In genomic region chr4:23234018-23234417, GRCh38 we compare ENCODE assay signal across 28 cellular contexts.
"Had no signal": no experiment of that assay in that cellular context is flagged by ENCODE, and none has a peak within 500 bp of the region (broad histone marks: within the 10 kb centered on the region; RNA-seq: fewer than 3 reads in every experiment).

No MANE protein-coding gene starts in this region.

- H3K36me3 Mint-ChIP-seq: activated naive CD4-positive, alpha-beta T cell treated with anti-CD3 and anti-CD28 coated beads, Interleukin-2, amount 50 U/mL, for 72 hours had no signal

- H3K27ac Mint-ChIP-seq: activated CD8-positive, alpha-beta T cell treated with anti-CD3 and anti-CD28 coated beads for 36 hours; activated naive CD4-positive, alpha-beta T cell treated with anti-CD3 and anti-CD28 coated beads, Interleukin-2, amount 50 U/mL, for 72 hours; activated naive CD8-positive, alpha-beta T cell treated with anti-CD3 and anti-CD28 coated beads, Interleukin-2, amount 50 U/mL, for 24 hours; activated T-cell treated with anti-CD3 and anti-CD28 coated beads, Interleukin-2, amount 50 U/mL, for 24 hours; activated T-helper 1 cell treated with anti-CD3 and anti-CD28 coated beads, Interleukin-12 subunit alpha, Interleukin-12 subunit beta, Interleukin-2, Interleukin-4 antibody, amounts not matched to agents 30 ng/mL and 10 ng/mL and 1 ng/mL, durations not matched to agents 14 hours and 24 hours and 36 hours had no signal

- H3K4me3 Mint-ChIP-seq: activated CD8-positive, alpha-beta T cell treated with anti-CD3 and anti-CD28 coated beads for 36 hours; activated naive CD8-positive, alpha-beta T cell treated with anti-CD3 and anti-CD28 coated beads, Interleukin-2, amount 50 U/mL, for 24 hours; activated T-cell treated with anti-CD3 and anti-CD28 coated beads, Interleukin-2, amount 50 U/mL, for 24 hours; activated T-helper 1 cell treated with anti-CD3 and anti-CD28 coated beads, Interleukin-12 subunit alpha, Interleukin-12 subunit beta, Interleukin-2, Interleukin-4 antibody, amounts not matched to agents 30 ng/mL and 10 ng/mL and 1 ng/mL, durations not matched to agents 14 hours and 24 hours and 36 hours had no signal

- H3K27ac ChIP-seq: ascending aorta, body of pancreas, SK-N-MC, VCaP had no signal

- H3K27me3 Mint-ChIP-seq: activated CD8-positive, alpha-beta T cell treated with anti-CD3 and anti-CD28 coated beads for 36 hours; activated naive CD8-positive, alpha-beta T cell treated with anti-CD3 and anti-CD28 coated beads, Interleukin-2, amount 50 U/mL, for 24 hours; activated T-cell treated with anti-CD3 and anti-CD28 coated beads, Interleukin-2, amount 50 U/mL, for 24 hours had no signal

- H3K36me3 ChIP-seq: ascending aorta had no signal

- H3K9me3 Mint-ChIP-seq: activated naive CD4-positive, alpha-beta T cell treated with anti-CD3 and anti-CD28 coated beads, Interleukin-2, amount 50 U/mL, for 72 hours; activated naive CD8-positive, alpha-beta T cell treated with anti-CD3 and anti-CD28 coated beads, Interleukin-2, amount 50 U/mL, for 24 hours; activated T-helper 1 cell treated with anti-CD3 and anti-CD28 coated beads, Interleukin-12 subunit alpha, Interleukin-12 subunit beta, Interleukin-2, Interleukin-4 antibody, amounts not matched to agents 30 ng/mL and 10 ng/mL and 1 ng/mL, durations not matched to agents 14 hours and 24 hours and 36 hours had no signal

- H3K4me1 Mint-ChIP-seq: activated naive CD8-positive, alpha-beta T cell treated with anti-CD3 and anti-CD28 coated beads, Interleukin-2, amount 50 U/mL, for 24 hours had no signal

- H3K9me3 ChIP-seq: ascending aorta, body of pancreas had no signal

- H3K27me3 ChIP-seq: ascending aorta, body of pancreas had no signal

- DNase-seq: activated CD4-positive, alpha-beta T cell treated with anti-CD3 and anti-CD28 coated beads for 4 hours; activated CD8-positive, alpha-beta T cell treated with anti-CD3 and anti-CD28 coated beads for 36 hours; activated effector memory CD4-positive, alpha-beta T cell treated with Interleukin-2 at 50 U/mL for 16 hours; activated naive CD4-positive, alpha-beta T cell treated with Interleukin-2 at 50 U/mL for 16 hours; activated naive CD8-positive, alpha-beta T cell treated with anti-CD3 and anti-CD28 coated beads, Interleukin-2, amount 50 U/mL, for 24 hours; activated T-cell treated with anti-CD3 and anti-CD28 coated beads, Interleukin-2, amount 50 U/mL, for 24 hours; amniotic stem cell; body of pancreas; central memory CD4-positive, alpha-beta T cell; Kasumi-1; KBM-7; NCI-H1105 treated with DMSO at 0.1 percent for 48 hours; NCI-H146; NCI-H187 treated with DMSO at 0.1 percent for 48 hours; NCI-H2171; NCI-H2227 treated with DMSO at 0.1 percent for 48 hours; NCI-H526; NCI-H82; OCI-M1; RPMI8226; T-helper 1 cell had no signal

- H3K4me3 ChIP-seq: ascending aorta, body of pancreas, SK-N-MC had no signal

- H3K4me1 ChIP-seq: ascending aorta had no signal

- ATAC-seq: activated CD8-positive, alpha-beta T cell treated with anti-CD3 and anti-CD28 coated beads for 36 hours; activated naive CD4-positive, alpha-beta T cell treated with anti-CD3 and anti-CD28 coated beads, Interleukin-2, amount 50 U/mL, for 72 hours; activated naive CD8-positive, alpha-beta T cell treated with anti-CD3 and anti-CD28 coated beads, Interleukin-2, amount 50 U/mL, for 24 hours; body of pancreas; Panc1; Right ventricle myocardium inferior had no signal
